11 cellular contexts compared by ENCODE assay signal in the genomic region with DNA sequence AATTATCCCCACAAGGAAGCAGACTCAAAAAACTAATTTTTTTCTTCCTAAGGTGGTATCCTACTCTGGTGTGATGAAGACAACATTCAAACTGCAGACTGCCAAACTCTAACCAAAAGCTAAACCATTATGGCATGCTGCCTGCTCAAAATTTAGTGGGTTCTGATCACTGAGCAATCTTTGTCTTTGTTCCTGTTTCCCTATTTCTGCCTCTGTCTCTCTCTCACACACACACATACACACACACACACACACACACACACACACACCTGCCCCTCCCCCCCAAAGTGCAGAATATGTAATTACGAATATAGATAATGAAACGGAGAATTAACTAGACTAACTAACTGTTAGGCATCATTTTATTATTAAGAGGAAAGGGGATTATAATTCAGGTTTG.
"Had no signal": no experiment of that assay in that cellular context is flagged by ENCODE, and none has a peak within 500 bp of the region (broad histone marks: within the 10 kb centered on the region; RNA-seq: fewer than 3 reads in every experiment).

No MANE protein-coding gene starts in this region.

- H3K27me3 ChIP-seq: ascending aorta, tibial nerve had no signal

- DNase-seq: activated CD4-positive, alpha-beta T cell treated with anti-CD3 and anti-CD28 coated beads for 4 hours; activated naive CD4-positive, alpha-beta T cell; left colon; naive B cell; retina; stimulated activated CD4-positive, alpha-beta T cell treated with anti-CD3 and anti-CD28 coated beads, Interleukin-4, amount 100 ng/mL, for 4 hours had no signal

- H3K4me3 ChIP-seq: ascending aorta, tibial nerve had no signal

- ATAC-seq: esophagus mucosa, left colon had no signal

- H3K9me3 ChIP-seq: ascending aorta, tibial nerve had no signal

- FAIRE-seq: endometrium had no signal

- H3K4me1 ChIP-seq: ascending aorta, parathyroid adenoma, tibial nerve had no signal

- H3K27ac ChIP-seq: ascending aorta, parathyroid adenoma, tibial nerve had no signal

- H3K36me3 ChIP-seq: ascending aorta, tibial nerve had no signal
